Comparison of ENCODE assay signal across 8 cellular contexts in the genomic region with DNA sequence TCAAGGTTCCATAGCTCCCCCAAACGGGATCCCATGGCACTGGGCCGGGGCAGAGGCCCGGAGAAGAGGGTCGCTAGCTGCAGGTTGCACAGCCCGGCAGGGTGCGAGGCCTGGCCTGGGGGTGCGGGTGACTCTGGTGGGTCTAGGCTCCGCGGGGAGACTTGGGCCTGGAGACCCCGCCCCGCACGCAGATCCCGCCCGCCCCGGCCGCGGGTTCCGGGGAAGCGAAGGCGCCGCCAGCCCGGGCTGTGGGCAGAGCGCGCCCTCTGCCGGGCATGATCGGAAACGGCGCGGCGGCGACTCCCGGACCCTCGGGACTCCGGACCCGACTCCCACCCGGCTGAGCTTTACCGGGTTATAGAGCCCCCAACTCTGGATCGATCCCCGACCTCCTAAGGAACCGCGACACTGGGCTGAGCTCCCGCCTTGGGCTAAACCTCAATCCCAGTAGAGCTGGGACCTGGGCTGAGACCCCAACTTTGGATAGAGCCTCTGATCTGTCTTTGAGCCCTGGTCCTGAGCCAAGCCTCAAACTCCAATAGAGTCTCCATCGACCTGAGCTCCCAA. TPM values are rescaled to one million over a fixed set of nuclear protein-coding genes. Genes with fewer than 3 reads are reported as not detected.
A peak's percentile ranks its signal among the peaks of the same experiment; 100 is the strongest.
DNase-seq lines count a peak whose midpoint lies in the region; ATAC-seq and TF ChIP-seq lines count a peak whose summit lies in the region.

No MANE protein-coding gene starts in this region.

- peak overlapping the region in 1 of 3 donors; percentile 63 for H3K27ac Mint-ChIP-seq in CD4-positive, CD25-positive, alpha-beta regulatory T cell
- no peak overlapping the region for H3K27ac Mint-ChIP-seq in type B pancreatic cell

- peak overlapping the region; percentile 83 for H3K4me2 ChIP-seq in trophoblast cell (ENCODE audit: low read length)

- peak overlapping the region; percentile 92 for H4K12ac ChIP-seq in trophoblast cell (ENCODE audit: low read depth, low read length)

- peak overlapping the region; percentile 90 for H3K4ac ChIP-seq in trophoblast cell (ENCODE audit: low read depth, low read length)

- peak overlapping the region; percentile 98 for H4K8ac ChIP-seq in trophoblast cell (ENCODE audit: low read depth, low read length)

- peak; percentile 69 to 73 (median 69) for DNase-seq in CD4-positive, CD25-positive, alpha-beta regulatory T cell
- peak in 59 of 76 experiments; percentile 10 to 80 (median 55) for DNase-seq in HUDEP-2 (lab: John Stamatoyannopoulos, UW; ENCODE audit: unreplicated experiment in 76 of 76)
- DNase-seq in SK-N-DZ (ENCODE audit: low spot score), result peak; percentile 51
- DNase-seq in activated naive CD4-positive, alpha-beta T cell treated with anti-CD3 and anti-CD28 coated beads, Interleukin-2, amount 50 U/mL, for 16 hours, result peak; percentile 79
- DNase-seq in Right ventricle myocardium superior, result peak; percentile 84
- DNase-seq in trophoblast cell, result peak in 1 of 2 donors; percentile 68
- DNase-seq in type B pancreatic cell (ENCODE audit: extremely low spot score, unreplicated experiment), result peak; percentile 86
- DNase-seq in NCI-H1048 (lab: John Stamatoyannopoulos, UW), result no peak

- H2AK5ac ChIP-seq in trophoblast cell (ENCODE audit: low read length), result peak overlapping the region; percentile 15

- WGBS in trophoblast cell (ENCODE audit: extremely low coverage, insufficient coverage, insufficient read length), result no CpG with 5 or more reads among the region's 43 CpGs

- H3K9me3 ChIP-seq in CD4-positive, CD25-positive, alpha-beta regulatory T cell (ENCODE audit: control insufficient read depth in 2 of 2, low read length in 2 of 2), result no peaks in the 10 kb centered on the region
- H3K9me3 ChIP-seq in trophoblast cell (ENCODE audit: insufficient read depth, low read depth, low read length), result peaks cover 2% of the 10 kb centered on the region

- intact Hi-C loops in Right ventricle myocardium superior (cut with DNase I), result no loop called here

- peaks cover 10% of the 10 kb centered on the region for H3K79me1 ChIP-seq in trophoblast cell (ENCODE audit: low read length)

- H2BK120ac ChIP-seq in trophoblast cell (ENCODE audit: insufficient read depth, low read length, poor library complexity), result peak overlapping the region; percentile 88

- peak overlapping the region; percentile 94 for H3K18ac ChIP-seq in trophoblast cell (ENCODE audit: low read length)

- peak; percentile 6 to 15 for ATAC-seq in CD4-positive, CD25-positive, alpha-beta regulatory T cell (ENCODE audit: low read depth in 2 of 2)
- ATAC-seq in Right ventricle myocardium superior (ENCODE audit: poor library complexity), result peak; percentile 47

- peak overlapping the region; percentile 91 for H4K91ac ChIP-seq in trophoblast cell (ENCODE audit: low read depth, low read length)

- TF ChIP-seq CTCF in type B pancreatic cell (conservative IDR thresholded peaks at IDR 0.05), result peak; percentile 99

- H3K9ac ChIP-seq in trophoblast cell (ENCODE audit: low read length), result peak overlapping the region; percentile 48

- peak overlapping the region; percentile 68 for H2BK5ac ChIP-seq in trophoblast cell (ENCODE audit: low read depth, low read length, poor library complexity)

- no peaks in the 10 kb centered on the region for H3K27me3 Mint-ChIP-seq in CD4-positive, CD25-positive, alpha-beta regulatory T cell
- H3K27me3 Mint-ChIP-seq in type B pancreatic cell, result peaks cover 5% of the 10 kb centered on the region

- H3K27me3 ChIP-seq in CD4-positive, CD25-positive, alpha-beta regulatory T cell (ENCODE audit: control insufficient read depth, insufficient read depth, low read length), result no peaks in the 10 kb centered on the region
- H3K27me3 ChIP-seq in trophoblast cell (ENCODE audit: insufficient read depth, low read length), result no peaks in the 10 kb centered on the region

- peak overlapping the region; percentile 69 for H2BK12ac ChIP-seq in trophoblast cell (ENCODE audit: low read length)

- H3K4me1 ChIP-seq in CD4-positive, CD25-positive, alpha-beta regulatory T cell (ENCODE audit: control insufficient read depth, insufficient read depth, low read length, poor library complexity, severe bottlenecking), result peaks cover 42% of the 10 kb centered on the region
- peaks cover 10 to 17% of the 10 kb centered on the region in 2 experiments for H3K4me1 ChIP-seq in trophoblast cell (ENCODE audit: control insufficient read depth in 1 of 2, insufficient read depth in 2 of 2, low read length in 2 of 2)

- H3K79me2 ChIP-seq in trophoblast cell (ENCODE audit: control insufficient read depth, insufficient read depth, low read length, poor library complexity), result peaks cover 5% of the 10 kb centered on the region

- H3K36me3 Mint-ChIP-seq in CD4-positive, CD25-positive, alpha-beta regulatory T cell, result no peaks in the 10 kb centered on the region
- H3K36me3 Mint-ChIP-seq in type B pancreatic cell, result no peaks in the 10 kb centered on the region

- peak overlapping the region; percentile 88 for H3K14ac ChIP-seq in trophoblast cell (ENCODE audit: low read length)

- H3K4me3 ChIP-seq in CD4-positive, CD25-positive, alpha-beta regulatory T cell (ENCODE audit: low read depth, low read length), result peak overlapping the region; percentile 37
- H3K4me3 ChIP-seq in trophoblast cell (ENCODE audit: low read depth, low read length), result peak overlapping the region; percentile 65

- peaks cover 0 to 2% (median 0%) of the 10 kb centered on the region in 7 donors for H3K9me3 Mint-ChIP-seq in CD4-positive, CD25-positive, alpha-beta regulatory T cell
- H3K9me3 Mint-ChIP-seq in type B pancreatic cell, result no peaks in the 10 kb centered on the region

- H3K36me3 ChIP-seq in CD4-positive, CD25-positive, alpha-beta regulatory T cell (ENCODE audit: control insufficient read depth, insufficient read depth, low read length), result no peaks in the 10 kb centered on the region
- H3K36me3 ChIP-seq in trophoblast cell (ENCODE audit: control insufficient read depth in 1 of 2, insufficient read depth in 2 of 2, low read length in 2 of 2), result no peaks in the 10 kb centered on the region

- peak overlapping the region; percentile 41 for H3K27ac ChIP-seq in CD4-positive, CD25-positive, alpha-beta regulatory T cell (ENCODE audit: insufficient read depth, low read length, poor library complexity, severe bottlenecking)
- no peak overlapping the region for H3K27ac ChIP-seq in trophoblast cell (ENCODE audit: low read depth, low read length)

- H2AFZ ChIP-seq in trophoblast cell (ENCODE audit: insufficient read depth, low read length, poor library complexity), result peak overlapping the region; percentile 91

- peaks cover 5 to 38% (median 15%) of the 10 kb centered on the region in 4 donors for H3K4me1 Mint-ChIP-seq in CD4-positive, CD25-positive, alpha-beta regulatory T cell
- peaks cover 9% of the 10 kb centered on the region for H3K4me1 Mint-ChIP-seq in type B pancreatic cell (ENCODE audit: unreplicated experiment)

- H3K23ac ChIP-seq in trophoblast cell (ENCODE audit: low read length), result no peak overlapping the region

- H3K4me3 Mint-ChIP-seq in CD4-positive, CD25-positive, alpha-beta regulatory T cell, result peak overlapping the region in 3 of 4 donors; percentile 67 to 98 (median 71)
- peak overlapping the region; percentile 74 for H3K4me3 Mint-ChIP-seq in type B pancreatic cell

RNA-seq across cellular contexts. Expression of a gene that starts 3.1 kb away (rescaled TPM):
- 15.9 TPM for total RNA-seq in CD4-positive, CD25-positive, alpha-beta regulatory T cell
- 1 to 10 TPM; 6.5 to 7.9 (median 7.4) TPM for polyA plus RNA-seq in CD4-positive, CD25-positive, alpha-beta regulatory T cell
- polyA plus RNA-seq in SK-N-DZ (2014; cell fraction: cytosol; rRNA removed), result 5.4 and 8.5 TPM in 2 replicates
- 1.8 and 2.0 TPM in 2 replicates for polyA plus RNA-seq in SK-N-DZ (2014; cell fraction: nucleus; rRNA removed)
- total RNA-seq in Right ventricle myocardium superior (4.6 TPM), type B pancreatic cell (ENCODE audit: low replicate concordance) (4.3 and 8.9 TPM in 2 replicates)
- 6.4 and 7.0 TPM in 2 replicates for polyA plus RNA-seq in trophoblast cell (2013)

RNA-seq across cellular contexts. Expression of a gene that starts 33.9 kb away (rescaled TPM):
- 25.7 TPM for total RNA-seq in CD4-positive, CD25-positive, alpha-beta regulatory T cell
- polyA plus RNA-seq in CD4-positive, CD25-positive, alpha-beta regulatory T cell, result 100 to 1,000 TPM in 1 of 4 donors, 10 to 100 TPM in 3; 90.1 to 106 (median 98.5) TPM
- 66.4 and 72.3 TPM in 2 replicates for polyA plus RNA-seq in SK-N-DZ (2014; cell fraction: cytosol; rRNA removed)
- polyA plus RNA-seq in SK-N-DZ (2014; cell fraction: nucleus; rRNA removed), result 38.4 and 39.3 TPM in 2 replicates
- total RNA-seq in Right ventricle myocardium superior (23.2 TPM), type B pancreatic cell (ENCODE audit: low replicate concordance) (57.5 and 63.7 TPM in 2 replicates)
- polyA plus RNA-seq in trophoblast cell (2013), result 117 and 124 TPM in 2 replicates
